Comparison of ENCODE assay signal across 22 cellular contexts in genomic region chr10:129104266-129105045, GRCh38.
DNase-seq lines count a peak whose midpoint lies in the region; ATAC-seq lines count a peak whose summit lies in the region.
"Had no signal": no experiment of that assay in that cellular context is flagged by ENCODE, and none has a peak within 500 bp of the region (broad histone marks: within the 10 kb centered on the region; RNA-seq: fewer than 3 reads in every experiment).

No MANE protein-coding gene starts in this region.

- H3K36me3 ChIP-seq in ACC112 (ENCODE audit: insufficient read depth, low read length), result no peaks in the 10 kb centered on the region
- no peaks in the 10 kb centered on the region for H3K36me3 ChIP-seq in CD4-positive, CD25-positive, alpha-beta regulatory T cell (ENCODE audit: control insufficient read depth, insufficient read depth, low read length)
- H3K36me3 ChIP-seq: SJSA1, transverse colon had no signal

- no peaks in the 10 kb centered on the region for H3K9me3 ChIP-seq in CD4-positive, CD25-positive, alpha-beta regulatory T cell (ENCODE audit: control insufficient read depth in 2 of 2, low read length in 2 of 2)
- H3K9me3 ChIP-seq: transverse colon had no signal

- ATAC-seq in CD4-positive, CD25-positive, alpha-beta regulatory T cell (ENCODE audit: low read depth in 2 of 2), result peak; percentile 38 to 55
- ATAC-seq: activated T-helper 17 cell treated with anti-CD3 and anti-CD28 coated beads, Interleukin-2, amount 50 U/mL, for 72 hours; natural killer cell; stimulated activated memory B cell treated with anti-CD40 and anti-IgM and Interleukin-4, amounts not matched to agents 10 μg/mL and 1 μg/mL and 100 μg/mL, for 72 hours had no signal

- H3K4me3 ChIP-seq in ACC112 (ENCODE audit: low read depth, low read length), result no peak overlapping the region
- no peak overlapping the region for H3K4me3 ChIP-seq in CD4-positive, CD25-positive, alpha-beta regulatory T cell (ENCODE audit: low read depth, low read length)
- H3K4me3 ChIP-seq: PC-9, SJSA1, transverse colon had no signal

- peaks cover 0 to 3% (median 0%) of the 10 kb centered on the region in 7 donors for H3K9me3 Mint-ChIP-seq in CD4-positive, CD25-positive, alpha-beta regulatory T cell
- H3K9me3 Mint-ChIP-seq in activated naive CD8-positive, alpha-beta T cell treated with anti-CD3 and anti-CD28 coated beads for 36 hours, result no peaks in the 10 kb centered on the region
- H3K9me3 Mint-ChIP-seq: activated B cell treated with CpG ODN at 0.5 μM for 24 hours; activated T-helper 17 cell treated with anti-CD3 and anti-CD28 coated beads, Interleukin-2, amount 50 U/mL, for 72 hours; natural killer cell; stimulated activated memory B cell treated with anti-CD40 and anti-IgM and Interleukin-4, amounts not matched to agents 10 μg/mL and 1 μg/mL and 100 μg/mL, for 72 hours had no signal

- no peaks in the 10 kb centered on the region for H3K79me2 ChIP-seq in ACC112 (ENCODE audit: control insufficient read depth, insufficient read depth, low read length, unreplicated experiment)
- H3K79me2 ChIP-seq: parathyroid adenoma had no signal

- peak overlapping the region; percentile 88 for H3K27ac ChIP-seq in ACC112 (ENCODE audit: low read depth, low read length)
- H3K27ac ChIP-seq in CD4-positive, CD25-positive, alpha-beta regulatory T cell (ENCODE audit: insufficient read depth, low read length, poor library complexity, severe bottlenecking), result peak overlapping the region; percentile 49
- H3K27ac ChIP-seq: parathyroid adenoma, PC-9, SJSA1, transverse colon had no signal

- H3K27ac Mint-ChIP-seq in CD4-positive, CD25-positive, alpha-beta regulatory T cell, result peak overlapping the region; percentile 90 to 99 (median 98)
- H3K27ac Mint-ChIP-seq in activated naive CD8-positive, alpha-beta T cell treated with anti-CD3 and anti-CD28 coated beads for 36 hours, result peak overlapping the region; percentile 35
- H3K27ac Mint-ChIP-seq: activated B cell treated with CpG ODN at 0.5 μM for 24 hours; activated T-helper 17 cell treated with anti-CD3 and anti-CD28 coated beads, Interleukin-2, amount 50 U/mL, for 72 hours; natural killer cell; stimulated activated memory B cell treated with anti-CD40 and anti-IgM and Interleukin-4, amounts not matched to agents 10 μg/mL and 1 μg/mL and 100 μg/mL, for 72 hours had no signal

- H3K27me3 Mint-ChIP-seq in CD4-positive, CD25-positive, alpha-beta regulatory T cell, result no peaks in the 10 kb centered on the region
- H3K27me3 Mint-ChIP-seq in activated naive CD8-positive, alpha-beta T cell treated with anti-CD3 and anti-CD28 coated beads for 36 hours, result no peaks in the 10 kb centered on the region
- H3K27me3 Mint-ChIP-seq: activated B cell treated with CpG ODN at 0.5 μM for 24 hours; activated T-helper 17 cell treated with anti-CD3 and anti-CD28 coated beads, Interleukin-2, amount 50 U/mL, for 72 hours; stimulated activated memory B cell treated with anti-CD40 and anti-IgM and Interleukin-4, amounts not matched to agents 10 μg/mL and 1 μg/mL and 100 μg/mL, for 72 hours had no signal

- H2AFZ ChIP-seq in ACC112 (ENCODE audit: low read length, unreplicated experiment), result no peak overlapping the region
- H2AFZ ChIP-seq: parathyroid adenoma, PC-9 had no signal

- H3K4me3 Mint-ChIP-seq in CD4-positive, CD25-positive, alpha-beta regulatory T cell, result peak overlapping the region; percentile 79 to 87 (median 82)
- H3K4me3 Mint-ChIP-seq in activated naive CD8-positive, alpha-beta T cell treated with anti-CD3 and anti-CD28 coated beads for 36 hours, result no peak overlapping the region
- H3K4me3 Mint-ChIP-seq: activated B cell treated with CpG ODN at 0.5 μM for 24 hours; activated T-helper 17 cell treated with anti-CD3 and anti-CD28 coated beads, Interleukin-2, amount 50 U/mL, for 72 hours; natural killer cell; stimulated activated memory B cell treated with anti-CD40 and anti-IgM and Interleukin-4, amounts not matched to agents 10 μg/mL and 1 μg/mL and 100 μg/mL, for 72 hours had no signal

- H3K36me3 Mint-ChIP-seq in CD4-positive, CD25-positive, alpha-beta regulatory T cell, result peaks cover 4% of the 10 kb centered on the region
- H3K36me3 Mint-ChIP-seq in activated naive CD8-positive, alpha-beta T cell treated with anti-CD3 and anti-CD28 coated beads for 36 hours, result no peaks in the 10 kb centered on the region
- H3K36me3 Mint-ChIP-seq: natural killer cell; stimulated activated memory B cell treated with anti-CD40 and anti-IgM and Interleukin-4, amounts not matched to agents 10 μg/mL and 1 μg/mL and 100 μg/mL, for 72 hours had no signal

- H3K4me1 Mint-ChIP-seq in CD4-positive, CD25-positive, alpha-beta regulatory T cell, result peaks cover 11 to 89% (median 45%) of the 10 kb centered on the region in 4 donors
- H3K4me1 Mint-ChIP-seq in activated naive CD8-positive, alpha-beta T cell treated with anti-CD3 and anti-CD28 coated beads for 36 hours, result peaks cover 56% of the 10 kb centered on the region
- H3K4me1 Mint-ChIP-seq: activated B cell treated with CpG ODN at 0.5 μM for 24 hours; activated T-helper 17 cell treated with anti-CD3 and anti-CD28 coated beads, Interleukin-2, amount 50 U/mL, for 72 hours; natural killer cell; stimulated activated memory B cell treated with anti-CD40 and anti-IgM and Interleukin-4, amounts not matched to agents 10 μg/mL and 1 μg/mL and 100 μg/mL, for 72 hours had no signal

- peak in 2 of 3 donors; percentile 48 to 67 for DNase-seq in CD4-positive, CD25-positive, alpha-beta regulatory T cell
- DNase-seq in activated naive CD8-positive, alpha-beta T cell treated with anti-CD3 and anti-CD28 coated beads for 36 hours, result no peak
- DNase-seq in kidney glomerular epithelial cell (lab: John Stamatoyannopoulos, UW) (peak; percentile 3), T1000 (lab: John Stamatoyannopoulos, UW) (no peak), occipital lobe (lab: John Stamatoyannopoulos, UW) (no peak)
- no peak for DNase-seq in effector CD4-positive, alpha-beta T cell
- DNase-seq: activated B cell treated with CpG ODN at 0.5 μM for 24 hours, amygdala, COR-L47, DND-41, glutamatergic neuron, mesendoderm, natural killer cell, NCI-H1694 treated with DMSO at 0.1 percent for 48 hours, NCI-H82, PC-9, transverse colon had no signal

- H3K4me1 ChIP-seq in ACC112 (ENCODE audit: control insufficient read depth, insufficient read depth, low read length, unreplicated experiment), result peaks cover 40% of the 10 kb centered on the region
- H3K4me1 ChIP-seq in CD4-positive, CD25-positive, alpha-beta regulatory T cell (ENCODE audit: control insufficient read depth, insufficient read depth, low read length, poor library complexity, severe bottlenecking), result peaks cover 43% of the 10 kb centered on the region
- H3K4me1 ChIP-seq: parathyroid adenoma, SJSA1 had no signal

- no peaks in the 10 kb centered on the region for H3K27me3 ChIP-seq in ACC112 (ENCODE audit: insufficient read depth, low read length)
- H3K27me3 ChIP-seq in CD4-positive, CD25-positive, alpha-beta regulatory T cell (ENCODE audit: control insufficient read depth, insufficient read depth, low read length), result no peaks in the 10 kb centered on the region
- H3K27me3 ChIP-seq: SJSA1, transverse colon had no signal

Comparison
In these comparisons a context has a peak if more than half of its experiments do, and no peak if none do; other contexts are left out.
1. DNase-seq: peak in CD4-positive, CD25-positive, alpha-beta regulatory T cell (2 of 3) and kidney glomerular epithelial cell (single experiment); none in activated naive CD8-positive, alpha-beta T cell treated with anti-CD3 and anti-CD28 coated beads for 36 hours (single experiment), effector CD4-positive, alpha-beta T cell (single experiment), T1000 (single experiment) and occipital lobe (single experiment).